12 cellular contexts compared by ENCODE assay signal in genomic region chr1:208205216-208206013, GRCh38. TPM values are rescaled to one million over a fixed set of nuclear protein-coding genes. Genes with fewer than 3 reads are reported as not detected.
DNase-seq lines count a peak whose midpoint lies in the region; ATAC-seq and TF ChIP-seq lines count a peak whose summit lies in the region.
"Had no signal": no experiment of that assay in that cellular context is flagged by ENCODE, and none has a peak within 500 bp of the region (broad histone marks: within the 10 kb centered on the region; RNA-seq: fewer than 3 reads in every experiment).

No MANE protein-coding gene starts in this region.

- H3K27me3 Mint-ChIP-seq in endothelial cell (ENCODE audit: unreplicated experiment), result peaks cover 5% of the 10 kb centered on the region

- intact Hi-C loops in left lung (cut with DNase I), result no loop called here

- H3K9me3 Mint-ChIP-seq in endothelial cell (ENCODE audit: unreplicated experiment), result no peaks in the 10 kb centered on the region

- peaks cover 13 to 28% (median 19%) of the 10 kb centered on the region in 10 experiments; a peak in 19 of 20 replicates for H3K4me1 ChIP-seq in BLaER1 treated with 17β-estradiol and CSF1 and Interleukin-3, amounts not matched to agents 10 nM and 100 nM
- H3K4me1 ChIP-seq in SJSA1 (replicated peaks) (peaks cover 97% of the 10 kb centered on the region), left lung (peaks cover 47 to 95% of the 10 kb centered on the region in 2 donors), stomach smooth muscle (ENCODE audit: control insufficient read depth, insufficient read depth, low read length) (peaks cover 43% of the 10 kb centered on the region)

- no peak for DNase-seq in SJSA1 (ENCODE audit: low read depth in 1 of 2, low spot score in 2 of 2)
- no peak for DNase-seq in left lung
- DNase-seq in endothelial cell (ENCODE audit: low spot score), result no peak
- DNase-seq in foreskin fibroblast, result no peak
- DNase-seq in ureter (ENCODE audit: low spot score), result no peak
- DNase-seq: activated effector memory CD4-positive, alpha-beta T cell treated with anti-CD3 and anti-CD28 coated beads, Interleukin-2, amount 50 U/mL, for 16 hours; erythroblast; stimulated activated CD4-positive, alpha-beta T cell treated with anti-CD3 and anti-CD28 coated beads, Interleukin-4, amount 100 ng/mL, for 4 hours; T-helper 17 cell had no signal

- H3K9me3 ChIP-seq in BLaER1 treated with 17β-estradiol and CSF1 and Interleukin-3, amounts not matched to agents 10 nM and 100 nM (replicated peaks in 1 of 11), result no peaks in the 10 kb centered on the region
- H3K9me3 ChIP-seq in SJSA1 (replicated peaks), result no peaks in the 10 kb centered on the region
- H3K9me3 ChIP-seq in left lung, result no peaks in the 10 kb centered on the region
- no peaks in the 10 kb centered on the region for H3K9me3 ChIP-seq in stomach smooth muscle (ENCODE audit: control insufficient read depth in 2 of 2, low read length in 2 of 2)

- peaks cover 35% of the 10 kb centered on the region for H3K4me1 Mint-ChIP-seq in endothelial cell (ENCODE audit: unreplicated experiment)
- H3K4me1 Mint-ChIP-seq: T-helper 17 cell had no signal

- no peak overlapping the region for H3K9ac ChIP-seq in BLaER1 treated with 17β-estradiol and CSF1 and Interleukin-3, amounts not matched to agents 10 nM and 100 nM
- H3K9ac ChIP-seq in stomach smooth muscle (ENCODE audit: low read length in 2 of 2), result no peak overlapping the region

- H3K4me2 ChIP-seq in BLaER1 treated with 17β-estradiol and CSF1 and Interleukin-3, amounts not matched to agents 10 nM and 100 nM, result peak overlapping the region in 9 of 11 experiments; percentile 11 to 55 (median 39); a peak in 11 of 22 replicates

- H3K36me3 ChIP-seq in BLaER1 treated with 17β-estradiol and CSF1 and Interleukin-3, amounts not matched to agents 10 nM and 100 nM, result no peaks in the 10 kb centered on the region
- H3K36me3 ChIP-seq in SJSA1, result peaks cover 48% of the 10 kb centered on the region
- H3K36me3 ChIP-seq in left lung, result peaks cover 0 to 12% of the 10 kb centered on the region in 2 donors
- H3K36me3 ChIP-seq in stomach smooth muscle (ENCODE audit: control insufficient read depth in 2 of 2, insufficient read depth in 2 of 2, low read length in 2 of 2), result peaks cover 8 to 27% of the 10 kb centered on the region in 2 donors

- H3K36me3 Mint-ChIP-seq in endothelial cell (ENCODE audit: low read depth, unreplicated experiment), result peaks cover 11% of the 10 kb centered on the region

- H3K4me3 ChIP-seq in BLaER1 treated with 17β-estradiol and CSF1 and Interleukin-3, amounts not matched to agents 10 nM and 100 nM, result no peak overlapping the region
- no peak overlapping the region for H3K4me3 ChIP-seq in SJSA1
- H3K4me3 ChIP-seq in left lung, result no peak overlapping the region
- no peak overlapping the region for H3K4me3 ChIP-seq in stomach smooth muscle (ENCODE audit: low read length in 2 of 2)
- H3K4me3 ChIP-seq in foreskin fibroblast (ENCODE audit: low read depth in 1 of 2, low read length in 2 of 2), result no peak overlapping the region

- H3K27ac ChIP-seq in BLaER1 treated with 17β-estradiol and CSF1 and Interleukin-3, amounts not matched to agents 10 nM and 100 nM, result no peak overlapping the region
- H3K27ac ChIP-seq in SJSA1, result peak overlapping the region; percentile 90
- peak overlapping the region; percentile 62 to 73 for H3K27ac ChIP-seq in left lung
- H3K27ac ChIP-seq in stomach smooth muscle (ENCODE audit: low read length), result peak overlapping the region; percentile 73

- H3K4me3 Mint-ChIP-seq in endothelial cell (ENCODE audit: unreplicated experiment), result no peak overlapping the region
- H3K4me3 Mint-ChIP-seq: T-helper 17 cell had no signal

- no peak for TF ChIP-seq CTCF in left lung (IDR thresholded peaks at IDR 0.05)
- no peak for TF ChIP-seq CTCF in endothelial cell (IDR thresholded peaks at IDR 0.05; ENCODE audit: unreplicated experiment)
- TF ChIP-seq CTCF in foreskin fibroblast (IDR thresholded peaks at IDR 0.05; ENCODE audit: low read depth, low read length), result no peak

- H3K27me3 ChIP-seq in BLaER1 treated with 17β-estradiol and CSF1 and Interleukin-3, amounts not matched to agents 10 nM and 100 nM, result 0 out of 22 replicates have a peak, but pooled peaks cover 0 to 4% (median 0%) of the 10 kb centered on the region in 11 experiments
- H3K27me3 ChIP-seq in SJSA1 (replicated peaks) (no peaks in the 10 kb centered on the region), left lung (no peaks in the 10 kb centered on the region), stomach smooth muscle (ENCODE audit: control insufficient read depth in 1 of 2, insufficient read depth in 2 of 2, low read length in 2 of 2) (no peaks in the 10 kb centered on the region)

- H3K27ac Mint-ChIP-seq in endothelial cell (ENCODE audit: unreplicated experiment), result no peak overlapping the region
- H3K27ac Mint-ChIP-seq: T-helper 17 cell had no signal

- ATAC-seq in left lung (no peak), GM19023 (IDR thresholded peaks at IDR 0.05; ENCODE audit: unreplicated experiment) (no peak)
- ATAC-seq: T-helper 17 cell had no signal

- no peaks in the 10 kb centered on the region for H4K20me1 ChIP-seq in BLaER1 treated with 17β-estradiol and CSF1 and Interleukin-3, amounts not matched to agents 10 nM and 100 nM

RNA-seq across cellular contexts. Expression of gene PLXNA2, which starts 38.8 kb away (rescaled TPM):
- 5.4 and 8.7 TPM in 2 replicates for total RNA-seq in SJSA1 (2014; rRNA removed; shearing (Covaris generic))
- total RNA-seq in left lung (10 to 100 TPM; 73.5 to 92.8 TPM), endothelial cell (ENCODE audit: unreplicated experiment) (25.6 TPM), ureter (51.7 TPM)

Comparison
In these comparisons a context has a peak if more than half of its experiments do, and no peak if none do; other contexts are left out.
1. H3K27ac ChIP-seq: peak in SJSA1 (single experiment), left lung (2 of 2) and stomach smooth muscle (single experiment); none in BLaER1 treated with 17β-estradiol and CSF1 and Interleukin-3, amounts not matched to agents 10 nM and 100 nM (0 of 11).